In the genomic region with DNA sequence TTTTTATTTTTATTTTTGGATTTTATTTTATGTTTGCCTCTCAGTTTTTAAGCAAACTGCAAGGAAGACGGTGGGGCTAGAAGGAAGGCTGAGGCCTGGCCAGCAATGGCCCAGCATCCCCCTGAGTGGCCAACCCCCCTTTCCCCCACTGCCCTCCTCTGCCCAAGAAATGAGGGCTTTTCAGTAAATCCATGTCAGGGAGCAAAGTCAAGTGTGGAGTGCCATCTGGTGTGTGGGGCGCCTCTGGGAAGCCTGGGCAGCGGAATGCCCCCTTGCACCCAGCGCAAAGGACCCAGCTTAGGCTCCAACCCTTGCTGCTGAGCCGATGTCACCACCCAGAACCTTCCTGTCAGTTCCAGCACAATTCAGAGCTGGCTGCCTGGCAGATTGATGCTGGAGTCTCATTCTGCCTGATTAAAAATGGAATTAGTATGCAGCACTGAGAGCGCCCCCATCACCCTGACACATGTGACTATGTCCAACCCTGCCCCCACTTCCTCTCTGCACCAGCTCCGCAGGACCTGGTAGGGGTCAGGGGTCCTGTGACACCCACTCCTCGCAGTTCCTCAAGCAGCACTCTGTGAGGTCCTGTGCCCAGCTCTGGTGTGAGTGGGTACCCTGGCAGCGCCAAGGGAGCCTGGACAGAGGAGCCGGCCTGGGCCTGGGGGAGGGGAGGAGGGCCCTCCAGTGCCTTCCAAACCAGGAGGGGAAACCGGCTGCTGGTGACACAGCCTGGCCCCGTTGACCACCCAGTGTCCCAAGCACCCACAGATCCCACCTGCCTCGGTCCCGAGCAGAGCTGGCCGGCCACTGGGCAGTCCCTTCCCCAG, we compare ENCODE assay signal across 21 cellular contexts. TPM values are rescaled to one million over a fixed set of nuclear protein-coding genes. Genes with fewer than 3 reads are reported as not detected.
"Had no signal": no experiment of that assay in that cellular context is flagged by ENCODE, and none has a peak within 500 bp of the region (broad histone marks: within the 10 kb centered on the region; RNA-seq: fewer than 3 reads in every experiment).

No MANE protein-coding gene starts in this region.

- DNase-seq: activated CD4-positive, alpha-beta T cell treated with anti-CD3 and anti-CD28 coated beads for 48 hours; activated CD8-positive, alpha-beta memory T cell treated with anti-CD3 and anti-CD28 coated beads for 24 hours; activated naive CD4-positive, alpha-beta T cell treated with anti-CD3 and anti-CD28 coated beads for 36 hours; activated T-cell treated with anti-CD3 and anti-CD28 coated beads for 4 hours; adrenal gland; central memory CD4-positive, alpha-beta T cell; hypothalamus; natural killer cell; occipital lobe; psoas muscle; stimulated activated CD4-positive, alpha-beta T cell treated with anti-CD3 and anti-CD28 coated beads, Interleukin-12 subunit alpha, Interleukin-12 subunit beta, amount 100 ng/mL, for 4 hours; stimulated activated CD4-positive, alpha-beta T cell treated with anti-CD3 and anti-CD28 coated beads, Interleukin-4, amount 100 ng/mL, for 24 hours; T1000 had no signal

- H3K36me3 ChIP-seq: adrenal gland, SJSA1, thoracic aorta had no signal

- H3K27me3 ChIP-seq: adrenal gland, SJSA1 had no signal

- H3K4me1 ChIP-seq: adrenal gland, psoas muscle had no signal

- H3K4me3 ChIP-seq: adrenal gland, psoas muscle, SJSA1, thoracic aorta had no signal

- H3K27ac ChIP-seq: adrenal gland, psoas muscle, SJSA1, thoracic aorta, VCaP had no signal

- ATAC-seq: activated T-helper 17 cell treated with anti-CD3 and anti-CD28 coated beads, Interleukin-2, amount 50 U/mL, for 72 hours; natural killer cell; psoas muscle had no signal

- H3K9me3 ChIP-seq: adrenal gland, psoas muscle, SJSA1, thoracic aorta had no signal

RNA-seq across cellular contexts. Expression of a gene that starts 9.2 kb away (rescaled TPM):
- total RNA-seq: activated naive CD4-positive, alpha-beta T cell treated with anti-CD3 and anti-CD28 coated beads for 36 hours; adrenal gland; epithelial cell of proximal tubule; glomerular endothelial cell; lung microvascular endothelial cell; mucosa of gallbladder; occipital lobe; psoas muscle; thoracic aorta had no signal
- polyA plus RNA-seq: adrenal gland, psoas muscle had no signal

RNA-seq across cellular contexts. Expression of a gene that starts 37.3 kb away (rescaled TPM):
- total RNA-seq: activated naive CD4-positive, alpha-beta T cell treated with anti-CD3 and anti-CD28 coated beads for 36 hours; activated T-helper 17 cell treated with anti-CD3 and anti-CD28 coated beads, Interleukin-2, amount 50 U/mL, for 72 hours; adrenal gland; epithelial cell of proximal tubule; glomerular endothelial cell; lung microvascular endothelial cell; mucosa of gallbladder; natural killer cell; occipital lobe; psoas muscle; thoracic aorta had no signal
- polyA plus RNA-seq: adrenal gland, psoas muscle had no signal
